1 cellular context compared by ENCODE assay signal in the genomic region with DNA sequence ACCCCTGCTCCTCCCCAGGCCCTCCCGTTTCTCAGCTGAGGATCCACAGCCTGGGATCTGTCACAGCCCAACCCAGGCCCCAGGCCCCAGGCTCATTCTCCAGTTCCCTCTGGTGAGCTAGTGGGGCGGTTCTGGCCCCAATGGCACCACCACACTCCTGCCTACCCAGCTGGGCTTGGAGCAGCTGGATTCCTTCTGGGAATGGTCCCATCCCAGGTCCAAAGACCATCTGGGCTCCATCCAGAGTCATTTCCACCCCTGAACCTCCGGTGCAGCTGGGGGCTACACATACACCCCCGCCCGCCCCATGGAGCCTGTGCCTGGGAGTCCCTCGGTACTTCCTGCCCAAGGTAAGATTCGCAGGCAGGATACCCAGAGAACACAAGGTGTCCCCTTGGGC.
TF ChIP-seq lines count a peak whose summit lies in the region.

No MANE protein-coding gene starts in this region.

TF ChIP-seq in GM23338, 12 proteins besides CTCF, POLR2A, EP300 and RAD21:
- TF ChIP-seq NANOG (IDR thresholded peaks at IDR 0.05; ENCODE audit: borderline replicate concordance): no peak
- TF ChIP-seq REST (IDR thresholded peaks at IDR 0.05; ENCODE audit: unreplicated experiment): no peak
- no peak for TF ChIP-seq EZH2 (IDR thresholded peaks at IDR 0.05; ENCODE audit: low read depth, unreplicated experiment)
- no peak for TF ChIP-seq EZH2phosphoT487 (IDR thresholded peaks at IDR 0.05; ENCODE audit: unreplicated experiment)
- no peak for TF ChIP-seq CREB1 (CRISPR knock-in tag; IDR thresholded peaks at IDR 0.05; ENCODE audit: low read depth)
- TF ChIP-seq POLR2AphosphoS5 (IDR thresholded peaks at IDR 0.05; ENCODE audit: low read depth): no peak
- TF ChIP-seq ETS1 (IDR thresholded peaks at IDR 0.05): no peak
- TF ChIP-seq STAT1 (IDR thresholded peaks at IDR 0.05; ENCODE audit: unreplicated experiment): no peak
- TF ChIP-seq ZNF114 (CRISPR knock-in tag; IDR thresholded peaks at IDR 0.05): no peak
TF ChIP-seq in GM23338: peak in this region for 0.
